11 cellular contexts compared by ENCODE assay signal in genomic region chr19:48918801-48919247, GRCh38. TPM values are rescaled to one million over a fixed set of nuclear protein-coding genes. Genes with fewer than 3 reads are reported as not detected.
DNase-seq lines count a peak whose midpoint lies in the region; ATAC-seq and TF ChIP-seq lines count a peak whose summit lies in the region.
"Had no signal": no experiment of that assay in that cellular context is flagged by ENCODE, and none has a peak within 500 bp of the region (broad histone marks: within the 10 kb centered on the region; RNA-seq: fewer than 3 reads in every experiment).

No MANE protein-coding gene starts in this region.

- H3K27ac ChIP-seq in RWPE2 (ENCODE audit: poor library complexity, severe bottlenecking) (no peak overlapping the region), foreskin keratinocyte (no peak overlapping the region)

- H3K36me3 ChIP-seq in RWPE2 (ENCODE audit: low read depth): peaks cover 39% of the 10 kb centered on the region

- TF ChIP-seq CTCF in RWPE2 (IDR thresholded peaks at IDR 0.05; ENCODE audit: poor library complexity, severe bottlenecking) (no peak), foreskin keratinocyte (conservative IDR thresholded peaks at IDR 0.05) (no peak)

- no peaks in the 10 kb centered on the region for H3K9me3 ChIP-seq in RWPE2 (ENCODE audit: severe bottlenecking)

- in situ Hi-C loops in G401 (cut with HindIII; ENCODE audit: low sequenced_read_pairs): no loop called here

- no peaks in the 10 kb centered on the region for H3K27me3 ChIP-seq in RWPE2 (ENCODE audit: insufficient read depth, poor library complexity, severe bottlenecking)
- no peaks in the 10 kb centered on the region for H3K27me3 ChIP-seq in foreskin keratinocyte

- DNase-seq in CD1c-positive myeloid dendritic cell (ENCODE audit: extremely low spot score): peak; percentile 10
- DNase-seq in G401 (ENCODE audit: low spot score): peak; percentile 49
- no peak for DNase-seq in RWPE2 (ENCODE audit: low spot score)
- DNase-seq in iPS-NIHi11 (ENCODE audit: low spot score): peak; percentile 84
- no peak for DNase-seq in dedifferentiated amniotic fluid mesenchymal stem cell (ENCODE audit: extremely low spot score)
- DNase-seq in globus pallidus (ENCODE audit: low spot score): no peak
- DNase-seq in NCI-H2081 (lab: John Stamatoyannopoulos, UW): no peak
- DNase-seq in foreskin keratinocyte: no peak
- DNase-seq: stimulated activated CD4-positive, alpha-beta T cell treated with anti-CD3 and anti-CD28 coated beads, Interleukin-4, amount 100 ng/mL, for 24 hours had no signal

- ATAC-seq in RWPE2 (ENCODE audit: low read depth) (peak; percentile 70), foreskin keratinocyte (no peak)

- H3K4me3 ChIP-seq in RWPE2 (ENCODE audit: severe bottlenecking): no peak overlapping the region

- H3K4me1 ChIP-seq in RWPE2 (ENCODE audit: insufficient read depth, poor library complexity, severe bottlenecking) (no peaks in the 10 kb centered on the region), foreskin keratinocyte (no peaks in the 10 kb centered on the region)

RNA-seq across cellular contexts. Expression of gene DHDH, which starts 14.7 kb away (rescaled TPM):
- 3.0 and 4.2 TPM in 2 replicates for total RNA-seq in G401 (2014; rRNA removed; shearing (Covaris generic))
- 0.46 and 0.48 TPM in 2 replicates for total RNA-seq in foreskin keratinocyte
- polyA plus RNA-seq in foreskin keratinocyte: 0.65 and 0.75 TPM in 2 replicates
- total RNA-seq: glomerular endothelial cell had no signal

RNA-seq across cellular contexts. Expression of gene NUCB1, which starts 18.7 kb away (rescaled TPM):
- 201 and 252 TPM in 2 replicates for total RNA-seq in G401 (2014; rRNA removed; shearing (Covaris generic))
- total RNA-seq in foreskin keratinocyte: 106 and 118 TPM in 2 replicates
- 100 and 115 TPM in 2 replicates for polyA plus RNA-seq in foreskin keratinocyte

RNA-seq across cellular contexts. Expression of gene TULP2, which starts 20.3 kb away (rescaled TPM):
- total RNA-seq in G401 (2014; rRNA removed; shearing (Covaris generic)): not detected in 2 replicates
- total RNA-seq in foreskin keratinocyte: not detected in 2 replicates
- polyA plus RNA-seq in foreskin keratinocyte: 0.09 TPM in 1 of 2 replicates, not detected in the other
- total RNA-seq: activated CD8-positive, alpha-beta memory T cell treated with anti-CD3 and anti-CD28 coated beads for 36 hours; glomerular endothelial cell had no signal

RNA-seq across cellular contexts. Expression of gene BAX, which starts 35.9 kb away (rescaled TPM):
- total RNA-seq in G401 (2014; rRNA removed; shearing (Covaris generic)): 160 and 177 TPM in 2 replicates
- total RNA-seq in foreskin keratinocyte: 120 and 128 TPM in 2 replicates
- polyA plus RNA-seq in foreskin keratinocyte: 304 and 312 TPM in 2 replicates

RNA-seq across cellular contexts. Expression of gene FTL, which starts 46.3 kb away (rescaled TPM):
- total RNA-seq in G401 (2014; rRNA removed; shearing (Covaris generic)): 4,146 and 4,408 TPM in 2 replicates
- 1,121 and 1,400 TPM in 2 replicates for total RNA-seq in foreskin keratinocyte
- polyA plus RNA-seq in foreskin keratinocyte: 1,652 and 2,111 TPM in 2 replicates

Comparison
In these comparisons a context has a peak if more than half of its experiments do, and no peak if none do; other contexts are left out.
1. DNase-seq: peak in CD1c-positive myeloid dendritic cell (single experiment), G401 (single experiment) and iPS-NIHi11 (single experiment); none in RWPE2 (single experiment), dedifferentiated amniotic fluid mesenchymal stem cell (single experiment), globus pallidus (single experiment), NCI-H2081 (0 of 2) and foreskin keratinocyte (0 of 2).